ENCODE assay signal across 8 cellular contexts in genomic region chr5:95808686-95809413, GRCh38. TPM values are rescaled to one million over a fixed set of nuclear protein-coding genes. Genes with fewer than 3 reads are reported as not detected.
DNase-seq lines count a peak whose midpoint lies in the region; ATAC-seq, FAIRE-seq and TF ChIP-seq lines count a peak whose summit lies in the region.

No MANE protein-coding gene starts in this region.

- ATAC-seq in GM21529 (IDR thresholded peaks at IDR 0.05; ENCODE audit: unreplicated experiment), result peak; percentile 100
- ATAC-seq in activated CD8-positive, alpha-beta T cell treated with anti-CD3 and anti-CD28 coated beads, Interleukin-2, amount 10 ng/mL, durations not matched to agents 7 days and 5 days, result peak; percentile 100
- peak; percentile 30 to 83 (median 70) for ATAC-seq in pancreas

- no peaks in the 10 kb centered on the region for H3K9me3 Mint-ChIP-seq in activated CD8-positive, alpha-beta T cell treated with anti-CD3 and anti-CD28 coated beads, Interleukin-2, amount 10 ng/mL, durations not matched to agents 7 days and 5 days (ENCODE audit: insufficient read depth)

- peaks cover 4% of the 10 kb centered on the region for H3K9me3 ChIP-seq in KOPT-K1 (ENCODE audit: insufficient read depth, low read length, poor library complexity, severe bottlenecking)
- no peaks in the 10 kb centered on the region for H3K9me3 ChIP-seq in esophagus squamous epithelium
- no peaks in the 10 kb centered on the region for H3K9me3 ChIP-seq in pancreas

- H3K4me3 ChIP-seq in esophagus squamous epithelium, result peak overlapping the region in 1 of 4 donors; percentile 18
- no peak overlapping the region for H3K4me3 ChIP-seq in pancreas
- no peak overlapping the region for H3K4me3 ChIP-seq in urinary bladder (ENCODE audit: low read depth, low read length)

- intact Hi-C loops in esophagus squamous epithelium (cut with DNase I) (no loop called here), pancreas (cut with DNase I) (no loop called here)

- peak in 1 of 4 donors; percentile 11 for TF ChIP-seq POLR2A in esophagus squamous epithelium (IDR thresholded peaks at IDR 0.05)

- H3K27ac ChIP-seq in KOPT-K1 (ENCODE audit: low read depth, low read length, poor library complexity, severe bottlenecking), result peak overlapping the region; percentile 80
- H3K27ac ChIP-seq in esophagus squamous epithelium, result peak overlapping the region; percentile 10 to 89 (median 76)
- peak overlapping the region in 1 of 4 donors; percentile 50 for H3K27ac ChIP-seq in pancreas
- peak overlapping the region; percentile 79 for H3K27ac ChIP-seq in urinary bladder (ENCODE audit: low read depth)

- TF ChIP-seq CTCF in esophagus squamous epithelium (IDR thresholded peaks at IDR 0.05) (no peak), pancreas (IDR thresholded peaks at IDR 0.05) (no peak)

- CTCF ChIA-PET in activated CD8-positive, alpha-beta T cell treated with anti-CD3 and anti-CD28 coated beads, Interleukin-2, amount 10 ng/mL, durations not matched to agents 7 days and 5 days (lab: Charles Lee), result interaction anchor here (0.7 to 5.2 kb wide), 19 partner anchors 8 to 164 kb away, joined by 3 to 80 read pairs (median 4); partner anchors contain the start of gene GLRX

- H3K4me1 Mint-ChIP-seq in activated CD8-positive, alpha-beta T cell treated with anti-CD3 and anti-CD28 coated beads, Interleukin-2, amount 10 ng/mL, durations not matched to agents 7 days and 5 days (ENCODE audit: low read depth), result peaks cover 62% of the 10 kb centered on the region

- no peak for FAIRE-seq in pancreas (lab: Jason Lieb, UNC)

- peak overlapping the region; percentile 85 for H3K27ac Mint-ChIP-seq in activated CD8-positive, alpha-beta T cell treated with anti-CD3 and anti-CD28 coated beads, Interleukin-2, amount 10 ng/mL, durations not matched to agents 7 days and 5 days

- peaks cover 36% of the 10 kb centered on the region for H3K36me3 Mint-ChIP-seq in activated CD8-positive, alpha-beta T cell treated with anti-CD3 and anti-CD28 coated beads, Interleukin-2, amount 10 ng/mL, durations not matched to agents 7 days and 5 days (ENCODE audit: low read depth)

- H3K4me3 Mint-ChIP-seq in activated CD8-positive, alpha-beta T cell treated with anti-CD3 and anti-CD28 coated beads, Interleukin-2, amount 10 ng/mL, durations not matched to agents 7 days and 5 days, result peak overlapping the region; percentile 58

- peak; percentile 56 for DNase-seq in ELR (ENCODE audit: low read depth)
- peak; percentile 92 for DNase-seq in activated CD8-positive, alpha-beta T cell treated with anti-CD3 and anti-CD28 coated beads, Interleukin-2, amount 10 ng/mL, durations not matched to agents 7 days and 5 days
- peak; percentile 19 for DNase-seq in esophagus squamous epithelium (lab: John Stamatoyannopoulos, UW)
- peak in 1 of 6 donors; percentile 52 for DNase-seq in pancreas
- no peak for DNase-seq in NCI-H2081 (lab: John Stamatoyannopoulos, UW)

- H3K36me3 ChIP-seq in KOPT-K1 (ENCODE audit: insufficient read depth, low read length), result peaks cover 10% of the 10 kb centered on the region
- no peaks in the 10 kb centered on the region for H3K36me3 ChIP-seq in esophagus squamous epithelium
- H3K36me3 ChIP-seq in pancreas, result no peaks in the 10 kb centered on the region
- H3K36me3 ChIP-seq in urinary bladder (ENCODE audit: insufficient read depth), result no peaks in the 10 kb centered on the region

- POLR2A ChIA-PET in activated CD8-positive, alpha-beta T cell treated with anti-CD3 and anti-CD28 coated beads, Interleukin-2, amount 10 ng/mL, durations not matched to agents 7 days and 5 days (lab: Charles Lee), result interaction anchor here (1.0 to 4.7 kb wide), 2 partner anchors 9 to 13 kb away, joined by 3 to 53 read pairs; partner anchors contain the start of gene GLRX

- no peaks in the 10 kb centered on the region for H3K27me3 ChIP-seq in esophagus squamous epithelium
- H3K27me3 ChIP-seq in pancreas, result no peaks in the 10 kb centered on the region

- 25 to 52% methylated on average over 10 of the region's 10 CpGs for WGBS in esophagus squamous epithelium, 2 donors
- WGBS in pancreas, 2 donors, result 58 to 66% methylated on average over 10 of the region's 10 CpGs
- 9% methylated on average over 10 of the region's 10 CpGs for WGBS in urinary bladder

- no peaks in the 10 kb centered on the region for H3K27me3 Mint-ChIP-seq in activated CD8-positive, alpha-beta T cell treated with anti-CD3 and anti-CD28 coated beads, Interleukin-2, amount 10 ng/mL, durations not matched to agents 7 days and 5 days (ENCODE audit: low read depth)

- H3K4me1 ChIP-seq in esophagus squamous epithelium, result peaks cover 21 to 44% (median 32%) of the 10 kb centered on the region in 3 donors
- peaks cover 6 to 19% (median 10%) of the 10 kb centered on the region in 3 donors for H3K4me1 ChIP-seq in pancreas
- peaks cover 4% of the 10 kb centered on the region for H3K4me1 ChIP-seq in urinary bladder (ENCODE audit: insufficient read depth)

RNA-seq across cellular contexts. Expression of gene GLRX, which starts 13.7 kb away (rescaled TPM):
- 10 to 100 TPM; 65.4 to 67.4 TPM for total RNA-seq in activated CD8-positive, alpha-beta T cell treated with anti-CD3 and anti-CD28 coated beads, Interleukin-2, amount 10 ng/mL, durations not matched to agents 7 days and 5 days
- total RNA-seq in esophagus squamous epithelium (10 to 100 TPM in 3 of 4 donors, 1 to 10 TPM in 1; 5.3 to 37.8 (median 14.2) TPM), pancreas (10 to 100 TPM in 1 of 6 donors, 1 to 10 TPM in 5; 1.7 to 11.2 (median 4.4) TPM), urinary bladder (23.5 TPM)
- polyA plus RNA-seq in pancreas (10 to 100 TPM; 15.7 to 20.9 TPM), urinary bladder (61.1 TPM)

Comparison
In these comparisons a context has a peak if more than half of its experiments do, and no peak if none do; other contexts are left out.
1. DNase-seq: peak in ELR (single experiment), activated CD8-positive, alpha-beta T cell treated with anti-CD3 and anti-CD28 coated beads, Interleukin-2, amount 10 ng/mL, durations not matched to agents 7 days and 5 days (single experiment) and esophagus squamous epithelium (single experiment); none in NCI-H2081 (0 of 2).
2. Peak in every context shown above with its lines, with median percentiles within 50 percentile points of each other: ATAC-seq.